Comparison of ENCODE assay signal across 20 cellular contexts in genomic region chr20:61404311-61404710, GRCh38.
DNase-seq lines count a peak whose midpoint lies in the region; ATAC-seq and TF ChIP-seq lines count a peak whose summit lies in the region.
"Had no signal": no experiment of that assay in that cellular context is flagged by ENCODE, and none has a peak within 500 bp of the region (broad histone marks: within the 10 kb centered on the region; RNA-seq: fewer than 3 reads in every experiment).

No MANE protein-coding gene starts in this region.

- peaks cover 26% of the 10 kb centered on the region for H3K4me1 Mint-ChIP-seq in brain
- H3K4me1 Mint-ChIP-seq: B cell; CD4-positive, alpha-beta memory T cell had no signal

- peak; percentile 73 for DNase-seq in NCI-H748 (lab: John Stamatoyannopoulos, UW; ENCODE audit: unreplicated experiment)
- no peak for DNase-seq in NCI-H748 treated with DMSO at 0.1 percent for 48 hours (lab: John Stamatoyannopoulos, UW)
- DNase-seq in NCI-H1417 (lab: John Stamatoyannopoulos, UW), result peak in 2 of 3 experiments; percentile 56 to 85
- DNase-seq in cerebellum (ENCODE audit: low spot score), result no peak
- no peak for DNase-seq in NK-92 treated with Interleukin-12 subunit alpha and Interleukin-12 subunit beta, amount 100 ng/mL, for 24 hours (lab: John Stamatoyannopoulos, UW)
- DNase-seq: C1 segment of cervical spinal cord; Calu3; CD4-positive, alpha-beta memory T cell; COR-L47; DMS153; EL; GDM1; GM23248; H7; HCEC 1CT had no signal

- peaks cover 41% of the 10 kb centered on the region for H3K36me3 Mint-ChIP-seq in brain
- H3K36me3 Mint-ChIP-seq: CD4-positive, alpha-beta memory T cell had no signal

- peak overlapping the region in 4 of 5 experiments; percentile 82 to 90 (median 86) for H3K27ac Mint-ChIP-seq in brain
- H3K27ac Mint-ChIP-seq: B cell; CD4-positive, alpha-beta memory T cell had no signal

- ATAC-seq in GM18907 (IDR thresholded peaks at IDR 0.05; ENCODE audit: unreplicated experiment), result no peak
- no peak for ATAC-seq in GM18873 (IDR thresholded peaks at IDR 0.05; ENCODE audit: low FRiP score, unreplicated experiment)
- ATAC-seq: GM12878 had no signal

- H3K27me3 Mint-ChIP-seq in brain, result no peaks in the 10 kb centered on the region
- H3K27me3 Mint-ChIP-seq: B cell had no signal

- TF ChIP-seq CTCF in brain (conservative IDR thresholded peaks at IDR 0.05), result no peak

- peak overlapping the region in 3 of 5 experiments; percentile 4 to 37 (median 25) for H3K4me3 Mint-ChIP-seq in brain
- H3K4me3 Mint-ChIP-seq: B cell; CD4-positive, alpha-beta memory T cell had no signal

- H3K9me3 Mint-ChIP-seq in brain, result peaks cover 11 to 43% (median 35%) of the 10 kb centered on the region in 5 experiments

Comparison
In these comparisons a context has a peak if more than half of its experiments do, and no peak if none do; other contexts are left out.
1. DNase-seq: peak in NCI-H748 (single experiment) and NCI-H1417 (2 of 3); none in NCI-H748 treated with DMSO at 0.1 percent for 48 hours (single experiment), cerebellum (single experiment) and NK-92 treated with Interleukin-12 subunit alpha and Interleukin-12 subunit beta, amount 100 ng/mL, for 24 hours (single experiment).